In genomic region chr1:196466656-196467055, GRCh38 we compare ENCODE assay signal across 18 cellular contexts.
A peak's percentile ranks its signal among the peaks of the same experiment; 100 is the strongest.
DNase-seq lines count a peak whose midpoint lies in the region; ATAC-seq and TF ChIP-seq lines count a peak whose summit lies in the region.
"Had no signal": no experiment of that assay in that cellular context is flagged by ENCODE, and none has a peak within 500 bp of the region (broad histone marks: within the 10 kb centered on the region; RNA-seq: fewer than 3 reads in every experiment).

No MANE protein-coding gene starts in this region.

- H3K4ac ChIP-seq in mesendoderm (ENCODE audit: low read depth, low read length), result no peak overlapping the region

- no peak overlapping the region for H2BK120ac ChIP-seq in mesendoderm (ENCODE audit: low read depth, low read length)

- no peak overlapping the region for H3K23ac ChIP-seq in mesendoderm (ENCODE audit: low read length)

- intact Hi-C loops in right cardiac atrium (cut with DNase I), result no loop called here

- no peak overlapping the region for H4K8ac ChIP-seq in mesendoderm (ENCODE audit: low read depth, low read length)

- H3K27ac ChIP-seq in right cardiac atrium (ENCODE audit: low read length) (no peak overlapping the region), mesendoderm (ENCODE audit: low read depth, low read length) (no peak overlapping the region)
- H3K27ac ChIP-seq: heart right ventricle, upper lobe of right lung had no signal

- H3K79me1 ChIP-seq in mesendoderm (ENCODE audit: low read length), result no peaks in the 10 kb centered on the region

- H3K36me3 ChIP-seq in kidney epithelial cell (ENCODE audit: control insufficient read depth, insufficient read depth, low read length), result no peaks in the 10 kb centered on the region
- H3K36me3 ChIP-seq in mesendoderm (ENCODE audit: control insufficient read depth, insufficient read depth, low read length), result no peaks in the 10 kb centered on the region
- H3K36me3 ChIP-seq: heart right ventricle, upper lobe of right lung had no signal

- H3K9me3 ChIP-seq in right cardiac atrium (ENCODE audit: control insufficient read depth, low read length), result no peaks in the 10 kb centered on the region
- H3K9me3 ChIP-seq: heart right ventricle, upper lobe of right lung had no signal

- H3K4me2 ChIP-seq in mesendoderm (ENCODE audit: low read length), result no peak overlapping the region

- no peak overlapping the region for H3K18ac ChIP-seq in mesendoderm (ENCODE audit: low read length)

- H3K27me3 ChIP-seq in kidney epithelial cell (ENCODE audit: control insufficient read depth, insufficient read depth, low read length) (no peaks in the 10 kb centered on the region), right cardiac atrium (ENCODE audit: control insufficient read depth, insufficient read depth) (no peaks in the 10 kb centered on the region), mesendoderm (ENCODE audit: insufficient read depth, low read length, poor library complexity) (no peaks in the 10 kb centered on the region)
- H3K27me3 ChIP-seq: heart right ventricle, upper lobe of right lung had no signal

- H3K9ac ChIP-seq in mesendoderm (ENCODE audit: low read length), result no peak overlapping the region

- no peak for ATAC-seq in right cardiac atrium
- ATAC-seq in GM21529 (IDR thresholded peaks at IDR 0.05; ENCODE audit: unreplicated experiment), result no peak
- ATAC-seq: heart right ventricle, upper lobe of right lung had no signal

- H3K4me1 ChIP-seq in right cardiac atrium (ENCODE audit: control insufficient read depth, insufficient read depth, low read length) (no peaks in the 10 kb centered on the region), mesendoderm (ENCODE audit: control insufficient read depth, low read depth, low read length) (no peaks in the 10 kb centered on the region)
- H3K4me1 ChIP-seq: heart right ventricle, upper lobe of right lung had no signal

- TF ChIP-seq CTCF in kidney epithelial cell (IDR thresholded peaks at IDR 0.05; ENCODE audit: insufficient read depth, low read length, poor library complexity, severe bottlenecking), result no peak

- H4K5ac ChIP-seq in mesendoderm (ENCODE audit: low read length), result no peak overlapping the region

- no peaks in the 10 kb centered on the region for H3K79me2 ChIP-seq in mesendoderm (ENCODE audit: control insufficient read depth, insufficient read depth, low read length)

- H3K4me3 ChIP-seq in kidney epithelial cell (ENCODE audit: low read depth, low read length) (no peak overlapping the region), right cardiac atrium (ENCODE audit: low read length) (no peak overlapping the region), mesendoderm (ENCODE audit: low read length) (no peak overlapping the region)
- H3K4me3 ChIP-seq: heart right ventricle, upper lobe of right lung had no signal

- no peak overlapping the region for H2BK15ac ChIP-seq in mesendoderm (replicated peaks; ENCODE audit: low read depth)

- H2AK5ac ChIP-seq in mesendoderm (ENCODE audit: low read length), result no peak overlapping the region

- WGBS in right cardiac atrium, result 95% methylated on average over 1 of the region's 1 CpG
- no CpG with 5 or more reads among the region's 1 CpG for WGBS in mesendoderm (ENCODE audit: extremely low coverage, insufficient coverage, low lambda C conversion rate)

- no peak overlapping the region for H2BK5ac ChIP-seq in mesendoderm (ENCODE audit: low read length)

- DNase-seq in AG08395 (ENCODE audit: low spot score), result peak; percentile 60
- DNase-seq in HT1080 (ENCODE audit: low read depth), result peak; percentile 66
- peak; percentile 84 for DNase-seq in astrocyte of the hippocampus (ENCODE audit: low read depth, low spot score)
- DNase-seq in kidney epithelial cell (ENCODE audit: low read depth), result peak; percentile 82
- no peak for DNase-seq in right cardiac atrium
- DNase-seq in mesendoderm, result no peak
- DNase-seq in NCI-H524 treated with DMSO at 0.1 percent for 48 hours (lab: John Stamatoyannopoulos, UW), result no peak
- DNase-seq: activated B cell treated with CpG ODN at 0.5 μM for 24 hours; activated CD8-positive, alpha-beta memory T cell treated with anti-CD3 and anti-CD28 coated beads, Interleukin-2, amount 50 U/mL, for 48 hours; DND-41; heart right ventricle; KG1; NCI-H2029 treated with DMSO at 0.1 percent for 48 hours; NCI-H774; occipital lobe; stimulated activated CD4-positive, alpha-beta T cell treated with anti-CD3 and anti-CD28 coated beads, Interleukin-15, amount 100 ng/mL, for 24 hours; upper lobe of right lung had no signal

- H3K56ac ChIP-seq in mesendoderm (ENCODE audit: low read length), result no peak overlapping the region

Comparison
In these comparisons a context has a peak if more than half of its experiments do, and no peak if none do; other contexts are left out.
1. DNase-seq: peak in AG08395 (single experiment), HT1080 (single experiment), astrocyte of the hippocampus (single experiment) and kidney epithelial cell (single experiment); none in right cardiac atrium (0 of 3), mesendoderm (single experiment) and NCI-H524 treated with DMSO at 0.1 percent for 48 hours (single experiment).